ENCODE assay signal across 20 cellular contexts in genomic region chr9:2215941-2216441, GRCh38.
"Had no signal": no experiment of that assay in that cellular context is flagged by ENCODE, and none has a peak within 500 bp of the region (broad histone marks: within the 10 kb centered on the region; RNA-seq: fewer than 3 reads in every experiment).

No MANE protein-coding gene starts in this region.

- H3K27me3 ChIP-seq: brain microvascular endothelial cell, esophagus muscularis mucosa, tibial nerve had no signal

- H3K27ac ChIP-seq: brain microvascular endothelial cell, esophagus muscularis mucosa, parathyroid adenoma, psoas muscle, tibial nerve, VCaP had no signal

- H3K4me3 ChIP-seq: esophagus muscularis mucosa, psoas muscle, tibial nerve had no signal

- H3K9me3 ChIP-seq: esophagus muscularis mucosa, psoas muscle, tibial nerve had no signal

- H3K4me1 ChIP-seq: esophagus muscularis mucosa, parathyroid adenoma, psoas muscle, tibial nerve had no signal

- ATAC-seq: activated naive CD4-positive, alpha-beta T cell treated with anti-CD3 and anti-CD28 coated beads, Interleukin-2, amount 50 U/mL, for 72 hours; activated T-cell treated with anti-CD3 and anti-CD28 coated beads, Interleukin-2, amount 50 U/mL, for 72 hours; psoas muscle had no signal

- H3K36me3 ChIP-seq: brain microvascular endothelial cell, esophagus muscularis mucosa, tibial nerve had no signal

- DNase-seq: activated CD4-positive, alpha-beta T cell treated with anti-CD3 and anti-CD28 coated beads for 4 hours; activated CD4-positive, alpha-beta T cell treated with anti-CD3 and anti-CD28 coated beads, Interleukin-2, amount 50 U/mL, for 4 hours; activated naive CD4-positive, alpha-beta T cell; activated T-cell treated with anti-CD3 and anti-CD28 coated beads for 4 hours; activated T-cell treated with anti-CD3 and anti-CD28 coated beads, Interleukin-2, amount 50 U/mL, for 72 hours; aorta; central memory CD4-positive, alpha-beta T cell; endodermal cell; naive B cell; nephron progenitor cell; psoas muscle; stimulated activated CD4-positive, alpha-beta T cell treated with anti-CD3 and anti-CD28 coated beads, Interleukin-2, amount 100 ng/mL, for 48 hours; stimulated activated naive CD4-positive, alpha-beta T cell treated with Interleukin-2 at 50 U/mL for 16 hours; T-helper 9 cell had no signal
